1 cellular context compared by ENCODE assay signal in the genomic region with DNA sequence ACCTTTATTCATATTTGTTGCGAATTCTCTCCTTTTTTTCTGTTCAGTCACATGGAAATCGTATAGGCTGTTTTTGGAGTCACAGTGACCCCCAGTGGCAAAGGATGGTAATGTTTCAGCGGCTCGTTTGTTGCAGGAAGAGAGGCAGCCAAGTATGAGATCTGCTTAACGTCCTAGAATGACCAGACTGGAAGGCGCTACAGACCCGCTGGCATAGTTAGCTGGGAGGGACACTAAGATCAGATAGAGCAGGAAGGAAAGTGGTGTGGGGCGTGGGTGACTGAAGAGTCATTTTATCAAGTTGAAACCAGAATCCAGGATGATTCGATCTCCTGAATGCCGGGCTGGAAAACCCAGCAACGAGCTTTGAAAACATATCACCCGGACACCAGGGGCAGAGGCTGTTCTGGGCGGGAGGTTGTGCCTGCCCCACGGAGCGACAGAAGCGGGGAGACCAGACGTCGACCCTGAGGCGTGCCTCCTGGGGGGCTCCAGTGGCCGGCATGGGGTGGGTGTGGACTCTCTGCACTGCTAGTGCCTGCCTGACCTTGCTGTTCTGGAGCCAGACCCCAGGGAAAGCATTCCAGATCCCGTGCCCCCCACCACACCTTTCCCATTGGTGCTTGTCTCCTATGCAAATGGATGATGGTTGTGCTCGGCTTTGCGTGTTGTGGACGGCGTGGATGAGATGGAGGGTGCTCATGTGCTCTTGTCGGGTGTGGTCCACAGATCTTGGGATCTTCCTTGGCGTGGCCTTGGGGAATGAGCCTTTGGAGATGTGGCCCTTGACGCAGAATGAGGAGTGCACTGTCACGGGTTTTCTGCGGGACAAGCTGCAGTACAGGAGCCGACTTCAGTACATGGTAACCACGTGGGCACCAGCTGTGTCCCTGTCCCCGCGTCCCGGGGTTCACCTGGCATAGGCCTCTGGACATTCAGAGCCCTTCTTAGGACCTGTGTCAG.
TF ChIP-seq lines count a peak whose summit lies in the region.

No MANE protein-coding gene starts in this region.

TF ChIP-seq in IMR-90, 13 proteins besides CTCF, POLR2A, EP300 and RAD21:
- TF ChIP-seq RFX5 (IDR thresholded peaks at IDR 0.05; ENCODE audit: low read depth, low read length) = no peak
- no peak for TF ChIP-seq FOS (IDR thresholded peaks at IDR 0.05; ENCODE audit: low read depth, low read length)
- no peak for TF ChIP-seq CHD1 (IDR thresholded peaks at IDR 0.05; ENCODE audit: low read depth, low read length)
- TF ChIP-seq, protein P1, sequence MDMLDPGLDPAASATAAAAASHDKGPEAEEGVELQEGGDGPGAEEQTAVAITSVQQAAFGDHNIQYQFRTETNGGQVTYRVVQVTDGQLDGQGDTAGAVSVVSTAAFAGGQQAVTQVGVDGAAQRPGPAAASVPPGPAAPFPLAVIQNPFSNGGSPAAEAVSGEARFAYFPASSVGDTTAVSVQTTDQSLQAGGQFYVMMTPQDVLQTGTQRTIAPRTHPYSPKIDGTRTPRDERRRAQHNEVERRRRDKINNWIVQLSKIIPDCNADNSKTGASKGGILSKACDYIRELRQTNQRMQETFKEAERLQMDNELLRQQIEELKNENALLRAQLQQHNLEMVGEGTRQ (IDR thresholded peaks at IDR 0.05; ENCODE audit: low read depth, low read length) = peak; percentile 66; the same call in 1 of the 2 replicates
- TF ChIP-seq BHLHE40 (IDR thresholded peaks at IDR 0.05; ENCODE audit: low read depth, low read length) = no peak
- no peak for TF ChIP-seq MAFK (IDR thresholded peaks at IDR 0.05; ENCODE audit: low read depth, low read length)
- peak; percentile 94 for TF ChIP-seq SMC3 (IDR thresholded peaks at IDR 0.05; ENCODE audit: low read depth, low read length)
- TF ChIP-seq ELK1 (IDR thresholded peaks at IDR 0.05; ENCODE audit: borderline replicate concordance, low read depth, low read length) = no peak
- TF ChIP-seq RCOR1 (IDR thresholded peaks at IDR 0.05; ENCODE audit: insufficient replicate concordance, low read length) = no peak
- no peak for TF ChIP-seq CEBPB (IDR thresholded peaks at IDR 0.05; ENCODE audit: low read depth, low read length)
- no peak for TF ChIP-seq MAZ (IDR thresholded peaks at IDR 0.05; ENCODE audit: borderline replicate concordance, low read depth, low read length)
- TF ChIP-seq MXI1 (IDR thresholded peaks at IDR 0.05; ENCODE audit: borderline replicate concordance, low read depth, low read length) = no peak
- TF ChIP-seq NFE2L2 (IDR thresholded peaks at IDR 0.05; ENCODE audit: low read depth, low read length) = 0 out of 2 replicates have a peak, but pooled peaks have one; percentile 14
TF ChIP-seq in IMR-90: peak in this region for 3.
